In genomic region chr17:58005031-58005727, GRCh38 we compare ENCODE assay signal across 8 cellular contexts. TPM values are rescaled to one million over a fixed set of nuclear protein-coding genes. Genes with fewer than 3 reads are reported as not detected.
DNase-seq lines count a peak whose midpoint lies in the region; ATAC-seq, FAIRE-seq and TF ChIP-seq lines count a peak whose summit lies in the region.

No MANE protein-coding gene starts in this region.

- H3K4me3 Mint-ChIP-seq in activated naive CD4-positive, alpha-beta T cell treated with anti-CD3 and anti-CD28 coated beads, Interleukin-2, amount 10 ng/mL, durations not matched to agents 7 days and 5 days: peak overlapping the region; percentile 99
- H3K4me3 Mint-ChIP-seq in activated CD4-positive, alpha-beta memory T cell treated with anti-CD3 and anti-CD28 coated beads, Interleukin-2, amount 10 ng/mL, durations not matched to agents 7 days and 5 days: peak overlapping the region; percentile 99

- no peaks in the 10 kb centered on the region for H3K27me3 ChIP-seq in upper lobe of left lung

- DNase-seq in activated naive CD4-positive, alpha-beta T cell treated with anti-CD3 and anti-CD28 coated beads, Interleukin-2, amount 10 ng/mL, durations not matched to agents 7 days and 5 days: no peak
- no peak for DNase-seq in activated naive CD4-positive, alpha-beta T cell (lab: John Stamatoyannopoulos, UW)
- DNase-seq in activated CD4-positive, alpha-beta memory T cell treated with anti-CD3 and anti-CD28 coated beads, Interleukin-2, amount 10 ng/mL, durations not matched to agents 7 days and 5 days: no peak
- DNase-seq in kidney: no peak
- no peak for DNase-seq in upper lobe of left lung
- DNase-seq in medulla oblongata (ENCODE audit: extremely low spot score): no peak
- DNase-seq in superior temporal gyrus (ENCODE audit: extremely low spot score): no peak

- H3K36me3 Mint-ChIP-seq in activated naive CD4-positive, alpha-beta T cell treated with anti-CD3 and anti-CD28 coated beads, Interleukin-2, amount 10 ng/mL, durations not matched to agents 7 days and 5 days: peaks cover 51% of the 10 kb centered on the region
- H3K36me3 Mint-ChIP-seq in activated CD4-positive, alpha-beta memory T cell treated with anti-CD3 and anti-CD28 coated beads, Interleukin-2, amount 10 ng/mL, durations not matched to agents 7 days and 5 days (ENCODE audit: low read depth): peaks cover 73% of the 10 kb centered on the region

- TF ChIP-seq POLR2A in upper lobe of left lung (IDR thresholded peaks at IDR 0.05): no peak

- H3K27ac Mint-ChIP-seq in activated naive CD4-positive, alpha-beta T cell treated with anti-CD3 and anti-CD28 coated beads, Interleukin-2, amount 10 ng/mL, durations not matched to agents 7 days and 5 days: peak overlapping the region; percentile 99
- peak overlapping the region; percentile 99 for H3K27ac Mint-ChIP-seq in activated CD4-positive, alpha-beta memory T cell treated with anti-CD3 and anti-CD28 coated beads, Interleukin-2, amount 10 ng/mL, durations not matched to agents 7 days and 5 days

- peaks cover 31 to 41% of the 10 kb centered on the region in 2 donors for H3K36me3 ChIP-seq in kidney (ENCODE audit: control insufficient read depth in 1 of 2, insufficient read depth in 2 of 2, low read length in 2 of 2)
- peaks cover 20 to 56% (median 27%) of the 10 kb centered on the region in 4 donors for H3K36me3 ChIP-seq in upper lobe of left lung

- TF ChIP-seq CTCF in kidney (IDR thresholded peaks at IDR 0.05; ENCODE audit: borderline replicate concordance, extremely low read depth, insufficient read depth) (no peak), upper lobe of left lung (IDR thresholded peaks at IDR 0.05) (no peak)

- no peaks in the 10 kb centered on the region for H3K9me3 Mint-ChIP-seq in activated naive CD4-positive, alpha-beta T cell treated with anti-CD3 and anti-CD28 coated beads, Interleukin-2, amount 10 ng/mL, durations not matched to agents 7 days and 5 days
- H3K9me3 Mint-ChIP-seq in activated CD4-positive, alpha-beta memory T cell treated with anti-CD3 and anti-CD28 coated beads, Interleukin-2, amount 10 ng/mL, durations not matched to agents 7 days and 5 days: no peaks in the 10 kb centered on the region

- H3K9me3 ChIP-seq in kidney (ENCODE audit: control insufficient read depth in 1 of 2, low read length in 2 of 2): no peaks in the 10 kb centered on the region
- no peaks in the 10 kb centered on the region for H3K9me3 ChIP-seq in upper lobe of left lung

- no peak for FAIRE-seq in kidney (lab: Jason Lieb, UNC)

- ATAC-seq in upper lobe of left lung (ENCODE audit: low FRiP score in 2 of 2) (no peak), GM19455 (IDR thresholded peaks at IDR 0.05; ENCODE audit: unreplicated experiment) (no peak)

- no peak for TF ChIP-seq EP300 in upper lobe of left lung (IDR thresholded peaks at IDR 0.05)

- intact Hi-C loops in kidney (cut with DNase I): no loop called here

- no peak overlapping the region for H3K27ac ChIP-seq in kidney (ENCODE audit: low read depth in 2 of 2, low read length in 2 of 2)
- peak overlapping the region in 2 of 4 donors; percentile 9 to 99 for H3K27ac ChIP-seq in upper lobe of left lung

- WGBS in upper lobe of left lung, 2 donors: 43 to 57% methylated on average over 12 of the region's 12 CpGs

- H3K4me3 ChIP-seq in kidney (ENCODE audit: low read length in 2 of 2): peak overlapping the region; percentile 83 to 100
- peak overlapping the region in 3 of 4 donors; percentile 68 to 90 (median 89) for H3K4me3 ChIP-seq in upper lobe of left lung

- peak overlapping the region; percentile 55 to 92 for H3K9ac ChIP-seq in kidney (ENCODE audit: low read length in 2 of 2)

- POLR2A ChIA-PET in activated CD4-positive, alpha-beta memory T cell treated with anti-CD3 and anti-CD28 coated beads, Interleukin-2, amount 10 ng/mL, durations not matched to agents 7 days and 5 days (lab: Charles Lee): interaction anchor here (1.2 to 4.1 kb wide), 9 partner anchors 9 to 144 kb away, joined by 4 to 86 read pairs (median 24); partner anchors contain the start of genes DYNLL2 and VEZF1

- H3K4me1 ChIP-seq in kidney (ENCODE audit: control insufficient read depth in 1 of 2, insufficient read depth in 1 of 2, low read depth in 1 of 2, low read length in 2 of 2) (peaks cover 25 to 26% of the 10 kb centered on the region in 2 donors), upper lobe of left lung (peaks cover 35 to 58% (median 41%) of the 10 kb centered on the region in 4 donors)

- H3K27me3 Mint-ChIP-seq in activated naive CD4-positive, alpha-beta T cell treated with anti-CD3 and anti-CD28 coated beads, Interleukin-2, amount 10 ng/mL, durations not matched to agents 7 days and 5 days: no peaks in the 10 kb centered on the region
- H3K27me3 Mint-ChIP-seq in activated CD4-positive, alpha-beta memory T cell treated with anti-CD3 and anti-CD28 coated beads, Interleukin-2, amount 10 ng/mL, durations not matched to agents 7 days and 5 days: no peaks in the 10 kb centered on the region

- H3K4me1 Mint-ChIP-seq in activated naive CD4-positive, alpha-beta T cell treated with anti-CD3 and anti-CD28 coated beads, Interleukin-2, amount 10 ng/mL, durations not matched to agents 7 days and 5 days: peaks cover 64% of the 10 kb centered on the region
- H3K4me1 Mint-ChIP-seq in activated CD4-positive, alpha-beta memory T cell treated with anti-CD3 and anti-CD28 coated beads, Interleukin-2, amount 10 ng/mL, durations not matched to agents 7 days and 5 days: peaks cover 72% of the 10 kb centered on the region

- CTCF ChIA-PET in activated naive CD4-positive, alpha-beta T cell treated with anti-CD3 and anti-CD28 coated beads, Interleukin-2, amount 10 ng/mL, durations not matched to agents 7 days and 5 days (lab: Charles Lee): interaction anchor here (2.8 kb wide), 1 partner anchor 8 kb away, joined by 14 read pairs; no protein-coding TSS in a partner anchor
- CTCF ChIA-PET in activated CD4-positive, alpha-beta memory T cell treated with anti-CD3 and anti-CD28 coated beads, Interleukin-2, amount 10 ng/mL, durations not matched to agents 7 days and 5 days (lab: Charles Lee): interaction anchor here (2.7 kb wide), 1 partner anchor 9 kb away, joined by 16 read pairs; no protein-coding TSS in a partner anchor

RNA-seq across cellular contexts. Expression of gene SRSF1, which starts 1.9 kb away (rescaled TPM):
- 100 to 1,000 TPM; 298 to 304 TPM for total RNA-seq in activated CD4-positive, alpha-beta memory T cell treated with anti-CD3 and anti-CD28 coated beads, Interleukin-2, amount 10 ng/mL, durations not matched to agents 7 days and 5 days
- total RNA-seq in kidney: 177 TPM
- 69.8 TPM for polyA plus RNA-seq in kidney (ENCODE audit: insufficient read depth, low read depth, low replicate concordance)
- 100 to 1,000 TPM; 109 to 393 (median 160) TPM for total RNA-seq in upper lobe of left lung

RNA-seq across cellular contexts. Expression of gene VEZF1, which starts 17.1 kb away (rescaled TPM):
- 10 to 100 TPM; 44.6 to 46.6 TPM for total RNA-seq in activated CD4-positive, alpha-beta memory T cell treated with anti-CD3 and anti-CD28 coated beads, Interleukin-2, amount 10 ng/mL, durations not matched to agents 7 days and 5 days
- 92.5 TPM for total RNA-seq in kidney
- 26.0 TPM for polyA plus RNA-seq in kidney (ENCODE audit: insufficient read depth, low read depth, low replicate concordance)
- total RNA-seq in upper lobe of left lung: 10 to 100 TPM; 36.4 to 99.7 (median 72.5) TPM

RNA-seq across cellular contexts. Expression of gene CUEDC1, which starts 50.0 kb away (rescaled TPM):
- total RNA-seq in activated CD4-positive, alpha-beta memory T cell treated with anti-CD3 and anti-CD28 coated beads, Interleukin-2, amount 10 ng/mL, durations not matched to agents 7 days and 5 days: under 1 TPM in 1 of 2 experiments, not detected in 1; 0.25 TPM
- total RNA-seq in kidney (52.3 TPM), upper lobe of left lung (100 to 1,000 TPM in 1 of 6 donors, 10 to 100 TPM in 5; 33.3 to 119 (median 54.4) TPM)
- polyA plus RNA-seq in kidney (ENCODE audit: insufficient read depth, low read depth, low replicate concordance): 33.0 TPM

Comparison
In these comparisons a context has a peak if more than half of its experiments do, and no peak if none do; other contexts are left out.
1. RNA of gene CUEDC1, which starts 50.0 kb away (total RNA-seq): 33.3 to 119 TPM in upper lobe of left lung and 52.3 TPM in kidney (single experiment); 0.25 TPM in activated CD4-positive, alpha-beta memory T cell treated with anti-CD3 and anti-CD28 coated beads, Interleukin-2, amount 10 ng/mL, durations not matched to agents 7 days and 5 days; every median in the first group is over 10 times any median in the second.